Comparison of ENCODE assay signal across 18 cellular contexts in the genomic region with DNA sequence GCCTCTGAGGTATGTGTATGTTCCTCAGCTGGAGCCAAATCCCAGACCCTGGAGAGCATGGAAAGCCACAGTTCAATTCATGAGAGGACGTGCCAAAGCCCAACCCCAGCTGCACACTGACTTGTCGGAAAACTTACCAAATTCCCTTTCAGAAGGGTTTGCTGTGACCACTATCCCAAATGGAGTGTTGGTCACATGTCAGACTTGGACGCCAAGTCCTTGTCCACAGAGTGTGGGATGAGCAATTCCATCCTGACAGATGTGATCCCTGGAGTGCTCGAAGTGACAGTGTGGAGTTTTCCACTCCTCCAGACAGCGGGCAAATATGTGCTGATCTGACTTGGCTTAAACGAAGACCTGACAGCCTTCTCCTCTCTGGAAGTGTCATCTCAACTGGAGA.
A peak's percentile ranks its signal among the peaks of the same experiment; 100 is the strongest.
DNase-seq lines count a peak whose midpoint lies in the region; ATAC-seq, FAIRE-seq and TF ChIP-seq lines count a peak whose summit lies in the region.
"Had no signal": no experiment of that assay in that cellular context is flagged by ENCODE, and none has a peak within 500 bp of the region (broad histone marks: within the 10 kb centered on the region; RNA-seq: fewer than 3 reads in every experiment).

No MANE protein-coding gene starts in this region.

- intact Hi-C loops in left ventricle myocardium superior (cut with micrococcal nuclease) = no loop called here
- intact Hi-C loops in pancreas (cut with DNase I) = no loop called here
- intact Hi-C loops in uterus (cut with DNase I; ENCODE audit: low total_unique reads) = no loop called here

- no peaks in the 10 kb centered on the region for H3K9me3 ChIP-seq in pancreas
- H3K9me3 ChIP-seq in uterus = no peaks in the 10 kb centered on the region

- 88 to 94% methylated on average over 6 of the region's 6 CpGs for WGBS in pancreas, 2 donors

- H3K36me3 ChIP-seq in pancreas (no peaks in the 10 kb centered on the region), uterus (no peaks in the 10 kb centered on the region)

- FAIRE-seq in pancreas (lab: Jason Lieb, UNC) = no peak

- peaks cover 32% of the 10 kb centered on the region for H3K4me1 Mint-ChIP-seq in chondrocyte (ENCODE audit: low read depth)
- H3K4me1 Mint-ChIP-seq: naive thymus-derived CD8-positive, alpha-beta T cell had no signal

- no peaks in the 10 kb centered on the region for H3K9me3 Mint-ChIP-seq in chondrocyte (ENCODE audit: low read depth)
- H3K9me3 Mint-ChIP-seq: H9; naive thymus-derived CD8-positive, alpha-beta T cell had no signal

- peaks cover 1% of the 10 kb centered on the region for H3K27me3 Mint-ChIP-seq in chondrocyte (ENCODE audit: low read depth)

- no peak overlapping the region for H3K4me3 Mint-ChIP-seq in chondrocyte (ENCODE audit: unreplicated experiment)
- H3K4me3 Mint-ChIP-seq: activated naive CD8-positive, alpha-beta T cell; H9; naive thymus-derived CD8-positive, alpha-beta T cell had no signal

- no peak for TF ChIP-seq POLR2A in uterus (IDR thresholded peaks at IDR 0.05)

- TF ChIP-seq CTCF in chondrocyte (IDR thresholded peaks at IDR 0.05) (no peak), pancreas (IDR thresholded peaks at IDR 0.05) (no peak), uterus (IDR thresholded peaks at IDR 0.05) (no peak)

- H3K4me3 ChIP-seq in pancreas (no peak overlapping the region), uterus (no peak overlapping the region)

- DNase-seq in chondrocyte (ENCODE audit: low spot score) (no peak), left ventricle myocardium superior (peak; percentile 75), pancreas (peak in 3 of 6 donors; percentile 12 to 27 (median 16)), uterus (peak; percentile 49 to 71), T1000 (lab: John Stamatoyannopoulos, UW) (no peak), HuH-7.5 (ENCODE audit: low spot score) (no peak)
- DNase-seq: activated CD4-positive, alpha-beta T cell treated with anti-CD3 and anti-CD28 coated beads for 48 hours; activated T-cell treated with anti-CD3 and anti-CD28 coated beads for 4 hours; C1 segment of cervical spinal cord; cerebellar nuclear complex; H9; islet precursor cell; naive thymus-derived CD8-positive, alpha-beta T cell; NK-92 treated with Interleukin-12 subunit alpha and Interleukin-12 subunit beta, amount 100 ng/mL, for 24 hours; retina; stimulated activated CD4-positive, alpha-beta T cell treated with anti-CD3 and anti-CD28 coated beads, Interleukin-4, amount 100 ng/mL, for 1 hour had no signal

- no peak overlapping the region for H3K27ac ChIP-seq in pancreas
- peak overlapping the region; percentile 35 to 69 for H3K27ac ChIP-seq in uterus

- no peaks in the 10 kb centered on the region for H3K36me3 Mint-ChIP-seq in chondrocyte (ENCODE audit: low read depth)
- H3K36me3 Mint-ChIP-seq: activated naive CD8-positive, alpha-beta T cell; naive thymus-derived CD8-positive, alpha-beta T cell had no signal

- H3K27ac Mint-ChIP-seq in chondrocyte (ENCODE audit: unreplicated experiment) = peak overlapping the region; percentile 10
- H3K27ac Mint-ChIP-seq: activated naive CD8-positive, alpha-beta T cell; H9; naive thymus-derived CD8-positive, alpha-beta T cell had no signal

- peak; percentile 87 for ATAC-seq in left ventricle myocardium superior
- ATAC-seq in pancreas = peak in 3 of 4 donors; percentile 49 to 62 (median 57)
- ATAC-seq in HG02840 (IDR thresholded peaks at IDR 0.05; ENCODE audit: low FRiP score, unreplicated experiment) = no peak
- ATAC-seq: naive thymus-derived CD8-positive, alpha-beta T cell had no signal

- H3K27me3 ChIP-seq in pancreas (no peaks in the 10 kb centered on the region), uterus (no peaks in the 10 kb centered on the region)

- no peaks in the 10 kb centered on the region for H3K4me1 ChIP-seq in pancreas
- H3K4me1 ChIP-seq in uterus = no peaks in the 10 kb centered on the region

Comparison
In these comparisons a context has a peak if more than half of its experiments do, and no peak if none do; other contexts are left out.
1. DNase-seq: peak in left ventricle myocardium superior (single experiment) and uterus (2 of 2); none in chondrocyte (single experiment), T1000 (single experiment) and HuH-7.5 (single experiment).
2. H3K27ac ChIP-seq: peak in uterus (2 of 2); none in pancreas (0 of 4).